ENCODE assay signal across 10 cellular contexts in the genomic region with DNA sequence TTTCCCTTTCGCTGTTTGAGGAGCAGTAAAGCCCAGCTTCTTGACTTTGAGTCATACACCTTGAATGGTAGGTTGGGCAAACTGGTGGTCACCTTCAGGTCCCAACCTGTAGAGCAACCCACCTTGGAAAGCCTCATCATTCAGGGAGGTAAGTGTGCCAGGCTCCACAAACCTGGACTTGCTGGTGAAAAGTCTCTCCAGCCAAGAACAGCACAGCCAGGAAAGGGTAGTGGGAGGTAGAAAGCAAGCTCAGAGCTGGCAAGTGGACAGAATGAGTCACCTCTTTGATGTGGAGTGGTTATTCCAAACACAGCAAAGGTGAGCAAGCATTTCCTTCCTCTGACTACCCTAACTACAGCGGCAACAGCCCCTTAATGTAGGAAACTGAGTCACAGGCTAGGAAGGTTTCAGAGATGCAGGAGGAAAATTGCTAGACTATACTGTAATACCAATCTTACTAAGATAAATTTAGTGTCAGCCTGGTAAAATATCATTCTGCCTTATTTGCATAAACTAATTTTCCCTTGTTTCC.
A peak's percentile ranks its signal among the peaks of the same experiment; 100 is the strongest.
DNase-seq lines count a peak whose midpoint lies in the region; ATAC-seq, FAIRE-seq and TF ChIP-seq lines count a peak whose summit lies in the region.
"Had no signal": no experiment of that assay in that cellular context is flagged by ENCODE, and none has a peak within 500 bp of the region (broad histone marks: within the 10 kb centered on the region; RNA-seq: fewer than 3 reads in every experiment).

No MANE protein-coding gene starts in this region.

- no peaks in the 10 kb centered on the region for H3K36me3 Mint-ChIP-seq in CD4-positive, alpha-beta T cell (ENCODE audit: low read depth)

- TF ChIP-seq CTCF in CD4-positive, alpha-beta T cell (IDR thresholded peaks at IDR 0.05) = no peak

- H3K27me3 ChIP-seq in small intestine (ENCODE audit: control insufficient read depth in 2 of 2, insufficient read depth in 2 of 2, low read length in 2 of 2) = no peaks in the 10 kb centered on the region
- H3K27me3 ChIP-seq in CD4-positive, alpha-beta T cell (ENCODE audit: control insufficient read depth, insufficient read depth, low read length) = no peaks in the 10 kb centered on the region

- no peak overlapping the region for H3K4me3 Mint-ChIP-seq in CD4-positive, alpha-beta T cell
- H3K4me3 Mint-ChIP-seq: T-helper 1 cell treated with Interleukin-12 subunit alpha and Interleukin-12 subunit beta and Interleukin-4 antibody, amounts not matched to agents 30 μg/mL and 1 μg/mL, for 36 hours had no signal

- H3K9me3 ChIP-seq in small intestine (ENCODE audit: control insufficient read depth, low read depth) = no peaks in the 10 kb centered on the region
- H3K9me3 ChIP-seq in CD4-positive, alpha-beta T cell (ENCODE audit: control insufficient read depth, low read length) = no peaks in the 10 kb centered on the region

- no peaks in the 10 kb centered on the region for H3K9me3 Mint-ChIP-seq in CD4-positive, alpha-beta T cell
- H3K9me3 Mint-ChIP-seq: T-helper 1 cell treated with Interleukin-12 subunit alpha and Interleukin-12 subunit beta and Interleukin-4 antibody, amounts not matched to agents 30 μg/mL and 1 μg/mL, for 36 hours had no signal

- peaks cover 0 to 5% of the 10 kb centered on the region in 2 donors for H3K4me1 ChIP-seq in small intestine (ENCODE audit: control insufficient read depth in 2 of 2, insufficient read depth in 1 of 2, low read depth in 1 of 2, low read length in 1 of 2)

- intact Hi-C loops in CD4-positive, alpha-beta T cell (cut with DNase I, micrococcal nuclease) = no loop called here

- H3K4me1 Mint-ChIP-seq in CD4-positive, alpha-beta T cell (ENCODE audit: low read depth) = no peaks in the 10 kb centered on the region

- DNase-seq in DMS153 treated with DMSO at 0.1 percent for 48 hours (lab: John Stamatoyannopoulos, UW; ENCODE audit: unreplicated experiment) = peak; percentile 33
- DNase-seq in RPMI8226 = peak; percentile 13
- peak; percentile 97 for DNase-seq in dermis blood vessel endothelial cell
- peak; percentile 74 for DNase-seq in small intestine
- DNase-seq in CD4-positive, alpha-beta T cell = no peak
- DNase-seq in NCI-H2227 (lab: John Stamatoyannopoulos, UW; ENCODE audit: unreplicated experiment) = no peak
- DNase-seq in NCI-H1694 (lab: John Stamatoyannopoulos, UW) = no peak

- no peak for FAIRE-seq in small intestine (lab: Jason Lieb, UNC)

- no peaks in the 10 kb centered on the region for H3K27me3 Mint-ChIP-seq in CD4-positive, alpha-beta T cell
- H3K27me3 Mint-ChIP-seq: progenitor cell of endocrine pancreas had no signal

- H3K4me3 ChIP-seq in small intestine (ENCODE audit: low read depth in 1 of 2, low read length in 2 of 2) = no peak overlapping the region

- peak overlapping the region; percentile 41 to 48 for H3K27ac ChIP-seq in small intestine (ENCODE audit: low read depth in 1 of 2, low read length in 1 of 2)
- H3K27ac ChIP-seq in CD4-positive, alpha-beta T cell (ENCODE audit: low read depth, low read length) = no peak overlapping the region

- 24 to 40% (median 38%) methylated on average over 2 of the region's 2 CpGs for WGBS in small intestine, 3 donors

- H3K36me3 ChIP-seq in small intestine (ENCODE audit: control insufficient read depth in 2 of 2, insufficient read depth in 2 of 2, low read length in 2 of 2) = no peaks in the 10 kb centered on the region

- H3K27ac Mint-ChIP-seq in CD4-positive, alpha-beta T cell = no peak overlapping the region
- H3K27ac Mint-ChIP-seq: progenitor cell of endocrine pancreas; T-helper 1 cell treated with Interleukin-12 subunit alpha and Interleukin-12 subunit beta and Interleukin-4 antibody, amounts not matched to agents 30 μg/mL and 1 μg/mL, for 36 hours had no signal

- POLR2A ChIA-PET in CD4-positive, alpha-beta T cell (lab: Charles Lee) = no interaction called here

- CTCF ChIA-PET in CD4-positive, alpha-beta T cell (lab: Charles Lee) = no interaction called here

- no peak for ATAC-seq in CD4-positive, alpha-beta T cell (ENCODE audit: poor library complexity)
- ATAC-seq in GM19395 (IDR thresholded peaks at IDR 0.05; ENCODE audit: unreplicated experiment) = no peak

Comparison
In these comparisons a context has a peak if more than half of its experiments do, and no peak if none do; other contexts are left out.
1. DNase-seq: peak in DMS153 treated with DMSO at 0.1 percent for 48 hours (single experiment), RPMI8226 (single experiment), dermis blood vessel endothelial cell (single experiment) and small intestine (single experiment); none in CD4-positive, alpha-beta T cell (0 of 10), NCI-H2227 (single experiment) and NCI-H1694 (single experiment).